ENCODE assay signal across 28 cellular contexts in the genomic region with DNA sequence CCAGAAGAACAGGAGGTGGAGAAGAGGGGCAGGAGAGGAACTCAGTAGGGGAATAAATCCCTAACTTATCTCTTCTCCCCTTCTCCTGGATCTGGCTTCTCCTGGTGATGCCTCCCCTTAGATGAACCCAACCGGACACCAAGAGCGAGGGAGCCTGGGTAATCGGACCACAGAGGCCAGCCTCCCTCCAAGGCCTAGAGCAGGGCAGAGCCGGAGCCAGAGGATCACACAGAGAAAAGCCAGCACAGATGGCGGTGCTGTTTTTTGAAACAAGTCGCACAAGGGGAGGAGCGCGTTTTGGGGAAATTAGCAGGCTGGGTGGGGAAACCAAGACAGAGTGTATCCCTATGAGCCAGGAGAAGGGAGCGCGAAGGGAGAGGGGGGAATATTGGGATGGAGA. TPM values are rescaled to one million over a fixed set of nuclear protein-coding genes. Genes with fewer than 3 reads are reported as not detected.
"Had no signal": no experiment of that assay in that cellular context is flagged by ENCODE, and none has a peak within 500 bp of the region (broad histone marks: within the 10 kb centered on the region; RNA-seq: fewer than 3 reads in every experiment).

No MANE protein-coding gene starts in this region.

- H3K4me3 ChIP-seq: gastrocnemius medialis, hepatocyte, left ventricle myocardium inferior, mucosa of descending colon, pancreas, psoas muscle, sigmoid colon, stomach, thyroid gland, upper lobe of left lung had no signal

- H3K9me3 Mint-ChIP-seq: activated naive CD4-positive, alpha-beta T cell treated with anti-CD3 and anti-CD28 coated beads, Interleukin-2, amount 10 ng/mL, durations not matched to agents 7 days and 5 days; activated naive CD8-positive, alpha-beta T cell treated with anti-CD3 and anti-CD28 coated beads, Interleukin-2, amount 50 U/mL, for 24 hours; natural killer cell treated with Interleukin-12 subunit alpha and Interleukin-12 subunit beta and Interleukin-15 and Interleukin-18, amount 100 ng/mL, for 72 hours had no signal

- H3K27me3 ChIP-seq: hepatocyte, pancreas, thyroid gland had no signal

- H2AFZ ChIP-seq: hepatocyte had no signal

- H3K9me3 ChIP-seq: gastrocnemius medialis, pancreas, thyroid gland had no signal

- H3K4me3 Mint-ChIP-seq: activated naive CD4-positive, alpha-beta T cell treated with anti-CD3 and anti-CD28 coated beads, Interleukin-2, amount 10 ng/mL, durations not matched to agents 7 days and 5 days; activated naive CD8-positive, alpha-beta T cell treated with anti-CD3 and anti-CD28 coated beads, Interleukin-2, amount 50 U/mL, for 24 hours; natural killer cell treated with Interleukin-12 subunit alpha and Interleukin-12 subunit beta and Interleukin-15 and Interleukin-18, amount 100 ng/mL, for 72 hours; stimulated activated naive B cell treated with anti-CD40 and anti-IgM and Interleukin-4, amounts not matched to agents 10 μg/mL and 1 μg/mL and 100 μg/mL, for 72 hours; T-helper 2 cell treated with Interferon-gamma antibody and Interleukin-4, amounts not matched to agents 5 μg/mL and 100 μg/mL, for 36 hours had no signal

- H3K4me2 ChIP-seq: hepatocyte had no signal

- ATAC-seq: activated CD4-positive, CD25-positive, alpha-beta regulatory T cell treated with anti-CD3 and anti-CD28 coated beads, Interleukin-2, amount 50 U/mL, for 24 hours; activated naive CD8-positive, alpha-beta T cell treated with anti-CD3 and anti-CD28 coated beads, Interleukin-2, amount 50 U/mL, for 24 hours; gastrocnemius medialis; mucosa of descending colon; natural killer cell treated with Interleukin-12 subunit alpha and Interleukin-12 subunit beta and Interleukin-15 and Interleukin-18, amount 100 ng/mL, for 72 hours; pancreas; psoas muscle; stimulated activated naive B cell treated with anti-CD40 and anti-IgM and Interleukin-4, amounts not matched to agents 10 μg/mL and 1 μg/mL and 100 μg/mL, for 72 hours had no signal

- H3K36me3 ChIP-seq: gastrocnemius medialis, left ventricle myocardium inferior, pancreas, sigmoid colon, stomach, thyroid gland, upper lobe of left lung had no signal

- H3K4me1 ChIP-seq: gastrocnemius medialis, pancreas, psoas muscle had no signal

- H3K36me3 Mint-ChIP-seq: activated naive CD4-positive, alpha-beta T cell treated with anti-CD3 and anti-CD28 coated beads, Interleukin-2, amount 10 ng/mL, durations not matched to agents 7 days and 5 days; natural killer cell treated with Interleukin-12 subunit alpha and Interleukin-12 subunit beta and Interleukin-15 and Interleukin-18, amount 100 ng/mL, for 72 hours had no signal

- DNase-seq: activated CD4-positive, alpha-beta T cell treated with anti-CD3 and anti-CD28 coated beads for 48 hours; activated CD4-positive, alpha-beta T cell treated with anti-CD3 and anti-CD28 coated beads, Interleukin-2, amount 50 U/mL, for 48 hours; activated CD8-positive, alpha-beta memory T cell treated with anti-CD3 and anti-CD28 coated beads, Interleukin-2, amount 50 U/mL, for 4 hours; activated gamma-delta T cell; activated naive CD4-positive, alpha-beta T cell treated with anti-CD3 and anti-CD28 coated beads, Interleukin-2, amount 10 ng/mL, durations not matched to agents 7 days and 5 days; activated naive CD8-positive, alpha-beta T cell treated with anti-CD3 and anti-CD28 coated beads, Interleukin-2, amount 50 U/mL, for 24 hours; activated T-cell treated with anti-CD3 and anti-CD28 coated beads, Interleukin-2, amount 50 U/mL, for 1 hour; amygdala; effector CD8-positive, alpha-beta T cell; gastrocnemius medialis; islet precursor cell; left ventricle myocardium inferior; mucosa of descending colon; pancreas; psoas muscle; sigmoid colon; small intestine; stimulated activated CD4-positive, alpha-beta T cell treated with anti-CD3 and anti-CD28 coated beads, Interleukin-1b, Interleukin-23, amount 100 ng/mL, for 48 hours; stimulated activated naive B cell treated with anti-CD40 and anti-IgM and Interleukin-4, amounts not matched to agents 10 μg/mL and 1 μg/mL and 100 μg/mL, for 72 hours; stomach; thyroid gland; upper lobe of left lung had no signal

- H3K27ac ChIP-seq: epithelial cell of prostate, gastrocnemius medialis, hepatocyte, left ventricle myocardium inferior, pancreas, psoas muscle, sigmoid colon, stomach, thyroid gland, upper lobe of left lung had no signal

- H3K4me1 Mint-ChIP-seq: activated naive CD4-positive, alpha-beta T cell treated with anti-CD3 and anti-CD28 coated beads, Interleukin-2, amount 10 ng/mL, durations not matched to agents 7 days and 5 days; activated naive CD8-positive, alpha-beta T cell treated with anti-CD3 and anti-CD28 coated beads, Interleukin-2, amount 50 U/mL, for 24 hours; stimulated activated naive B cell treated with anti-CD40 and anti-IgM and Interleukin-4, amounts not matched to agents 10 μg/mL and 1 μg/mL and 100 μg/mL, for 72 hours had no signal

- H3K79me2 ChIP-seq: hepatocyte had no signal

- H3K27ac Mint-ChIP-seq: activated naive CD4-positive, alpha-beta T cell treated with anti-CD3 and anti-CD28 coated beads, Interleukin-2, amount 10 ng/mL, durations not matched to agents 7 days and 5 days; activated naive CD8-positive, alpha-beta T cell treated with anti-CD3 and anti-CD28 coated beads, Interleukin-2, amount 50 U/mL, for 24 hours; natural killer cell treated with Interleukin-12 subunit alpha and Interleukin-12 subunit beta and Interleukin-15 and Interleukin-18, amount 100 ng/mL, for 72 hours; stimulated activated naive B cell treated with anti-CD40 and anti-IgM and Interleukin-4, amounts not matched to agents 10 μg/mL and 1 μg/mL and 100 μg/mL, for 72 hours; T-helper 2 cell treated with Interferon-gamma antibody and Interleukin-4, amounts not matched to agents 5 μg/mL and 100 μg/mL, for 36 hours had no signal

RNA-seq across cellular contexts. Expression of a gene that starts 4.9 kb away (rescaled TPM):
- total RNA-seq: activated CD8-positive, alpha-beta memory T cell treated with anti-CD3 and anti-CD28 coated beads for 36 hours; natural killer cell treated with Interleukin-12 subunit alpha and Interleukin-12 subunit beta and Interleukin-15 and Interleukin-18, amount 100 ng/mL, for 72 hours had no signal
